In genomic region chr7:128845475-128845874, GRCh38 we compare ENCODE assay signal across 29 cellular contexts. TPM values are rescaled to one million over a fixed set of nuclear protein-coding genes. Genes with fewer than 3 reads are reported as not detected.
"Had no signal": no experiment of that assay in that cellular context is flagged by ENCODE, and none has a peak within 500 bp of the region (broad histone marks: within the 10 kb centered on the region; RNA-seq: fewer than 3 reads in every experiment).

No MANE protein-coding gene starts in this region.

- H3K9ac ChIP-seq: KMS-11 had no signal

- H3K27me3 Mint-ChIP-seq: activated naive CD8-positive, alpha-beta T cell; T-cell had no signal

- H3K4me3 ChIP-seq: cardiac muscle cell, SK-N-MC had no signal

- H3K36me3 Mint-ChIP-seq: activated naive CD8-positive, alpha-beta T cell; IgD-negative memory B cell; T-cell had no signal

- H3K9me3 Mint-ChIP-seq: activated B cell treated with CpG ODN at 0.5 μM for 24 hours; activated T-cell treated with anti-CD3 and anti-CD28 coated beads, Interleukin-2, amount 50 U/mL, for 4 hours; IgD-negative memory B cell; T-cell had no signal

- DNase-seq: activated B cell treated with CpG ODN at 0.5 μM for 24 hours; activated CD4-positive, alpha-beta T cell treated with anti-CD3 and anti-CD28 coated beads for 1 hour; activated CD8-positive, alpha-beta memory T cell treated with anti-CD3 and anti-CD28 coated beads, Interleukin-2, amount 50 U/mL, for 48 hours; activated CD8-positive, alpha-beta T cell treated with anti-CD3 and anti-CD28 coated beads, Interleukin-2, amount 10 ng/mL, durations not matched to agents 7 days and 5 days; activated effector memory CD4-positive, alpha-beta T cell treated with anti-CD3 and anti-CD28 coated beads, Interleukin-2, amount 50 U/mL, for 16 hours; activated naive CD4-positive, alpha-beta T cell treated with Interleukin-2 at 50 U/mL for 16 hours; activated T-cell treated with anti-CD3 and anti-CD28 coated beads, Interleukin-2, amount 50 U/mL, for 4 hours; amygdala; brain microvascular endothelial cell; NCI-H1092; NCI-H1417; NCI-H1930; NCI-H2171 treated with DMSO at 0.1 percent for 48 hours; NCI-H226; NCI-H526; NCI-H774; OCI-M1; RPMI8226; T-cell; T-helper 2 cell; T1000 had no signal

- H3K27ac ChIP-seq: brain microvascular endothelial cell, cardiac muscle cell, KMS-11, SK-N-MC had no signal

- ATAC-seq: activated CD8-positive, alpha-beta T cell treated with anti-CD3 and anti-CD28 coated beads, Interleukin-2, amount 10 ng/mL, durations not matched to agents 7 days and 5 days; activated T-cell treated with anti-CD3 and anti-CD28 coated beads, Interleukin-2, amount 50 U/mL, for 4 hours; Panc1; Right ventricle myocardium inferior; T-cell had no signal

- H3K4me3 Mint-ChIP-seq: activated B cell treated with CpG ODN at 0.5 μM for 24 hours; activated CD8-positive, alpha-beta T cell treated with anti-CD3 and anti-CD28 coated beads, Interleukin-2, amount 10 ng/mL, durations not matched to agents 7 days and 5 days; activated naive CD8-positive, alpha-beta T cell; activated T-cell treated with anti-CD3 and anti-CD28 coated beads, Interleukin-2, amount 50 U/mL, for 4 hours; T-cell had no signal

- H3K27me3 ChIP-seq: brain microvascular endothelial cell, cardiac muscle cell had no signal

- H3K4me2 ChIP-seq: KMS-11 had no signal

- FAIRE-seq: TTC549 had no signal

- H3K27ac Mint-ChIP-seq: activated B cell treated with CpG ODN at 0.5 μM for 24 hours; activated CD8-positive, alpha-beta T cell treated with anti-CD3 and anti-CD28 coated beads, Interleukin-2, amount 10 ng/mL, durations not matched to agents 7 days and 5 days; activated naive CD8-positive, alpha-beta T cell; T-cell had no signal

RNA-seq across cellular contexts. Expression of gene FLNC, which starts 15.3 kb away (rescaled TPM):
- total RNA-seq: activated B cell treated with CpG ODN at 0.5 μM for 24 hours; activated CD8-positive, alpha-beta T cell treated with anti-CD3 and anti-CD28 coated beads, Interleukin-2, amount 10 ng/mL, durations not matched to agents 7 days and 5 days had no signal
- polyA plus RNA-seq: IgD-negative memory B cell had no signal
